In genomic region chr14:64416348-64416932, GRCh38 we compare ENCODE assay signal across 20 cellular contexts.
"Had no signal": no experiment of that assay in that cellular context is flagged by ENCODE, and none has a peak within 500 bp of the region (broad histone marks: within the 10 kb centered on the region; RNA-seq: fewer than 3 reads in every experiment).

No MANE protein-coding gene starts in this region.

- H3K4me1 ChIP-seq: body of pancreas, foreskin keratinocyte, left lung, neural progenitor cell, tibial artery had no signal

- H3K27me3 Mint-ChIP-seq: activated CD4-positive, alpha-beta T cell treated with anti-CD3 and anti-CD28 coated beads, Interleukin-2, amount 10 ng/mL, durations not matched to agents 24 days and 14 days; activated naive CD4-positive, alpha-beta T cell treated with anti-CD3 and anti-CD28 coated beads, Interleukin-2, amount 10 ng/mL, durations not matched to agents 7 days and 5 days; naive B cell; stimulated activated naive CD8-positive, alpha-beta T cell treated with anti-CD3 and anti-CD28 coated beads, Interleukin-15, amount 100 ng/mL, for 72 hours had no signal

- H3K27ac Mint-ChIP-seq: neural progenitor cell; stimulated activated naive CD8-positive, alpha-beta T cell treated with anti-CD3 and anti-CD28 coated beads, Interleukin-15, amount 100 ng/mL, for 72 hours had no signal

- DNase-seq: activated CD4-positive, alpha-beta T cell treated with anti-CD3 and anti-CD28 coated beads, Interleukin-2, amount 10 ng/mL, durations not matched to agents 24 days and 14 days; activated effector memory CD4-positive, alpha-beta T cell treated with Interleukin-2 at 50 U/mL for 16 hours; activated naive CD4-positive, alpha-beta T cell treated with anti-CD3 and anti-CD28 coated beads, Interleukin-2, amount 10 ng/mL, durations not matched to agents 7 days and 5 days; activated T-cell treated with anti-CD3 and anti-CD28 coated beads, Interleukin-2, amount 50 U/mL, for 1 hour; anterior cingulate cortex; body of pancreas; effector CD8-positive, alpha-beta T cell; foreskin keratinocyte; kidney glomerular epithelial cell; left lung; naive B cell; stimulated activated CD4-positive, alpha-beta T cell treated with anti-CD3 and anti-CD28 coated beads, Interleukin-2, amount 100 ng/mL, for 48 hours; stimulated activated CD8-positive, alpha-beta memory T cell treated with anti-CD3 and anti-CD28 coated beads, Interleukin-4, amount 100 ng/mL, for 48 hours; stimulated activated naive CD8-positive, alpha-beta T cell treated with anti-CD3 and anti-CD28 coated beads, Interleukin-15, amount 100 ng/mL, for 72 hours; T1000; tibial artery had no signal

- H3K36me3 ChIP-seq: neural progenitor cell had no signal

- H3K4me3 Mint-ChIP-seq: activated CD4-positive, alpha-beta T cell treated with anti-CD3 and anti-CD28 coated beads, Interleukin-2, amount 10 ng/mL, durations not matched to agents 24 days and 14 days; activated naive CD4-positive, alpha-beta T cell treated with anti-CD3 and anti-CD28 coated beads, Interleukin-2, amount 10 ng/mL, durations not matched to agents 7 days and 5 days; naive B cell; neural progenitor cell; stimulated activated naive CD8-positive, alpha-beta T cell treated with anti-CD3 and anti-CD28 coated beads, Interleukin-15, amount 100 ng/mL, for 72 hours had no signal

- H3K27me3 ChIP-seq: body of pancreas, foreskin keratinocyte, left lung, neural progenitor cell, tibial artery had no signal

- H3K9me3 Mint-ChIP-seq: activated CD4-positive, alpha-beta T cell treated with anti-CD3 and anti-CD28 coated beads, Interleukin-2, amount 10 ng/mL, durations not matched to agents 24 days and 14 days; activated naive CD4-positive, alpha-beta T cell treated with anti-CD3 and anti-CD28 coated beads, Interleukin-2, amount 10 ng/mL, durations not matched to agents 7 days and 5 days; naive B cell; neural progenitor cell; stimulated activated naive CD8-positive, alpha-beta T cell treated with anti-CD3 and anti-CD28 coated beads, Interleukin-15, amount 100 ng/mL, for 72 hours had no signal

- H3K4me3 ChIP-seq: body of pancreas, left lung, lung, neural progenitor cell, tibial artery had no signal

- H3K4me2 ChIP-seq: neural progenitor cell had no signal

- H3K9ac ChIP-seq: neural progenitor cell had no signal

- H3K9me3 ChIP-seq: body of pancreas, left lung, tibial artery had no signal

- H3K4me1 Mint-ChIP-seq: naive B cell, neural progenitor cell had no signal

- H3K27ac ChIP-seq: body of pancreas, foreskin keratinocyte, left lung, neural progenitor cell, tibial artery, VCaP had no signal

- ATAC-seq: activated CD4-positive, CD25-positive, alpha-beta regulatory T cell treated with anti-CD3 and anti-CD28 coated beads, Interleukin-2, amount 50 U/mL, for 24 hours; body of pancreas; foreskin keratinocyte had no signal

- H2AFZ ChIP-seq: neural progenitor cell had no signal
